In the genomic region with DNA sequence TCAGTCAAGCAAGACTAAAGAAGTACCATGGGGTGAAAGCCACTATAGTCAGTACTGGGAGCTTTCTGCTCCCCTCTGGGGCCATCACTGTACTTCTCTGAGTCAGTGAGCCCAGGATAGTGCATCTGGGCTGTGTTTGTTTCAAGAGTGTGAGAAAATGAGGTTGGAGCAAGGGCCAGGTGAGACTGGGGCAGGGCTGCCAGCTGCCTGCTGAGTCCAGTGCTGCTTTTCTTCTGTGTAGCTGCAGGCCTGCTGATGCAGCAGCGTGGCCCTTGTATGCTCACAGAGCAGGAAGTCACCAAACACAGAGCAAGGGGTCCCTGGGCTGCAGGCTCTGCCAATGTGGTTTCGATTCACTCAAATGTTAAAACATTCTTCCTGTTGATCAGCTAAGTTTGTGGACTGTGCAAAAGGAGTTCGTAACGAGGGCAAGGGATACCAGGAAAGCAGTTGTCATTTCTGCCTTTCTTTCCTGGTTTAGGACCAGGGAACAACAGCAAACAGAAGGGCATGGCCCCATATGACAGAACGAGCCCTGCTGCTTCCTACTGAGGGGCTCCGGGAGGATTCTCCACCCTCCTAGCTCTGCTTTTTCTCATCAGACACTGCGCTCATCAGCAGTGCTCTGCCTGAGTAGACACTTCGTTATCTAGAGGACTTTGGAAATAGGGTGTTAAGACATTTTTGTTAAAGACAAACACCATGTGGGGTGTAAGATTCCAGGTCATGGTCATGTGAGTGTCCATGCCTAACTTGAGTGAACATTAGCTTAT, we compare ENCODE assay signal across 8 cellular contexts.
DNase-seq lines count a peak whose midpoint lies in the region; ATAC-seq and TF ChIP-seq lines count a peak whose summit lies in the region.

No MANE protein-coding gene starts in this region.

- no peaks in the 10 kb centered on the region for H3K27me3 ChIP-seq in OCI-LY1 (ENCODE audit: insufficient read depth, low read length)
- H3K27me3 ChIP-seq in PC-3 (ENCODE audit: low read length): no peaks in the 10 kb centered on the region

- H3K4me3 ChIP-seq in OCI-LY1 (ENCODE audit: low read depth, low read length, poor library complexity, severe bottlenecking) (peak overlapping the region; percentile 7), mucosa of descending colon (no peak overlapping the region), PC-3 (ENCODE audit: low read length) (no peak overlapping the region)

- H3K79me2 ChIP-seq in OCI-LY1 (ENCODE audit: insufficient read depth, low read length): no peaks in the 10 kb centered on the region
- no peaks in the 10 kb centered on the region for H3K79me2 ChIP-seq in PC-3 (ENCODE audit: low read length)

- CTCF ChIA-PET in PC-3 (lab: Charles Lee): no interaction called here

- H4K20me1 ChIP-seq in OCI-LY1 (ENCODE audit: insufficient read depth, low read length): no peaks in the 10 kb centered on the region
- no peaks in the 10 kb centered on the region for H4K20me1 ChIP-seq in PC-3 (ENCODE audit: low read length)

- H3K4me1 ChIP-seq in OCI-LY1 (ENCODE audit: insufficient read depth, low read length, severe bottlenecking) (peaks cover 20% of the 10 kb centered on the region), mucosa of descending colon (ENCODE audit: low read depth) (no peaks in the 10 kb centered on the region), PC-3 (ENCODE audit: insufficient read depth, low read length) (peaks cover 20% of the 10 kb centered on the region)

- no peaks in the 10 kb centered on the region; the same call in 1 of the 2 replicates for H3K36me3 ChIP-seq in OCI-LY1 (ENCODE audit: insufficient read depth, low read length)
- H3K36me3 ChIP-seq in mucosa of descending colon (ENCODE audit: low read depth): no peaks in the 10 kb centered on the region
- H3K36me3 ChIP-seq in PC-3 (ENCODE audit: low read depth, low read length): no peaks in the 10 kb centered on the region

- ATAC-seq in GM18508 (IDR thresholded peaks at IDR 0.05; ENCODE audit: insufficient read depth, unreplicated experiment) (peak; percentile 68), GM21619 (IDR thresholded peaks at IDR 0.05; ENCODE audit: unreplicated experiment) (peak; percentile 92), mucosa of descending colon (peak; percentile 69), PC-3 (no peak)

- peak overlapping the region; percentile 57 for H3K9ac ChIP-seq in OCI-LY1 (ENCODE audit: low read length)
- H3K9ac ChIP-seq in PC-3 (ENCODE audit: low read length): no peak overlapping the region

- H3K9me2 ChIP-seq in OCI-LY1 (ENCODE audit: low read depth, low read length) (no peaks in the 10 kb centered on the region), PC-3 (replicated peaks; ENCODE audit: low read length) (no peaks in the 10 kb centered on the region)

- H3K4me2 ChIP-seq in OCI-LY1 (ENCODE audit: low read length): peak overlapping the region; percentile 48
- no peak overlapping the region for H3K4me2 ChIP-seq in PC-3 (ENCODE audit: low read length)

- no TSS peak for BruUV-seq in PC-3 (replicated peaks; lab: Mats Ljungman, UMichigan)

- TF ChIP-seq CTCF in OCI-LY1 (IDR thresholded peaks at IDR 0.05; ENCODE audit: low read length) (no peak), mucosa of descending colon (IDR thresholded peaks at IDR 0.05) (no peak), PC-3 (conservative IDR thresholded peaks at IDR 0.05; ENCODE audit: low read depth, low read length) (no peak)

- H3F3A ChIP-seq in OCI-LY1 (ENCODE audit: insufficient read depth, low read length) (no peaks in the 10 kb centered on the region), PC-3 (ENCODE audit: low read length, unreplicated experiment) (peaks cover 3% of the 10 kb centered on the region)

- H3K27ac ChIP-seq in OCI-LY1 (ENCODE audit: low read depth, low read length, poor library complexity, severe bottlenecking): peak overlapping the region; percentile 80
- H3K27ac ChIP-seq in PC-3 (ENCODE audit: low read length): no peak overlapping the region

- intact Hi-C loops in mucosa of descending colon (cut with DNase I, micrococcal nuclease): no loop called here
- intact Hi-C loops in PC-3 (cut with micrococcal nuclease): no loop called here

- DNase-seq in mucosa of descending colon (no peak), epidermal melanocyte (ENCODE audit: insufficient read length, low spot score) (no peak), DMS79 (lab: John Stamatoyannopoulos, UW) (no peak), PC-3 (no peak)
- DNase-seq in activated CD4-positive, alpha-beta T cell treated with anti-CD3 and anti-CD28 coated beads, Interleukin-2, amount 50 U/mL, for 4 hours: no peak

- POLR2A ChIA-PET in PC-3 (lab: Charles Lee; ENCODE audit: unreplicated experiment): no interaction called here

- H2AFZ ChIP-seq in OCI-LY1 (ENCODE audit: low read length): peak overlapping the region; percentile 74
- H2AFZ ChIP-seq in PC-3 (ENCODE audit: low read length): no peak overlapping the region

- peaks cover 4% of the 10 kb centered on the region for H3K9me3 ChIP-seq in OCI-LY1 (ENCODE audit: low read length)
- no peaks in the 10 kb centered on the region for H3K9me3 ChIP-seq in mucosa of descending colon
- peaks cover 7% of the 10 kb centered on the region; the same call in 1 of the 2 replicates for H3K9me3 ChIP-seq in PC-3 (ENCODE audit: low read length)
